20 cellular contexts compared by ENCODE assay signal in genomic region chr2:85598594-85599340, GRCh38. TPM values are rescaled to one million over a fixed set of nuclear protein-coding genes. Genes with fewer than 3 reads are reported as not detected.
DNase-seq lines count a peak whose midpoint lies in the region; ATAC-seq and TF ChIP-seq lines count a peak whose summit lies in the region.
"Had no signal": no experiment of that assay in that cellular context is flagged by ENCODE, and none has a peak within 500 bp of the region (broad histone marks: within the 10 kb centered on the region; RNA-seq: fewer than 3 reads in every experiment).

No MANE protein-coding gene starts in this region.

- H3K4me1 Mint-ChIP-seq in activated CD8-positive, alpha-beta T cell treated with anti-CD3 and anti-CD28 coated beads for 36 hours (ENCODE audit: low read depth): peaks cover 45% of the 10 kb centered on the region
- peaks cover 46% of the 10 kb centered on the region for H3K4me1 Mint-ChIP-seq in activated CD8-positive, alpha-beta T cell treated with anti-CD3 and anti-CD28 coated beads, Interleukin-2, amount 10 ng/mL, durations not matched to agents 7 days and 5 days (ENCODE audit: low read depth)
- H3K4me1 Mint-ChIP-seq in endodermal cell: peaks cover 22% of the 10 kb centered on the region

- H3K27me3 ChIP-seq in H7 (ENCODE audit: control insufficient read depth, insufficient read depth, low read length) (no peaks in the 10 kb centered on the region), endodermal cell (ENCODE audit: control insufficient read depth, insufficient read depth, low read length, poor library complexity, severe bottlenecking) (no peaks in the 10 kb centered on the region), osteoblast (ENCODE audit: insufficient read depth, low read length) (no peaks in the 10 kb centered on the region), MM.1S (replicated peaks; ENCODE audit: insufficient read depth, low read length) (no peaks in the 10 kb centered on the region), gastroesophageal sphincter (no peaks in the 10 kb centered on the region)
- H3K27me3 ChIP-seq: BE2C had no signal

- H3K27ac Mint-ChIP-seq in activated CD8-positive, alpha-beta T cell treated with anti-CD3 and anti-CD28 coated beads for 36 hours: peak overlapping the region; percentile 32
- H3K27ac Mint-ChIP-seq in activated CD8-positive, alpha-beta T cell treated with anti-CD3 and anti-CD28 coated beads, Interleukin-2, amount 10 ng/mL, durations not matched to agents 7 days and 5 days: no peak overlapping the region
- no peak overlapping the region for H3K27ac Mint-ChIP-seq in endodermal cell

- 91 to 94% methylated on average over 7 to 14 of the region's 14 CpGs for WGBS in endodermal cell (ENCODE audit: insufficient coverage in 1 of 2, insufficient read length in 1 of 2), 2 experiments
- WGBS in gastroesophageal sphincter (ENCODE audit: low coverage in 1 of 2), 2 donors: 29 to 53% methylated on average over 1 to 6 of the region's 14 CpGs

- no peaks in the 10 kb centered on the region for H3K9me2 ChIP-seq in MM.1S (replicated peaks; ENCODE audit: insufficient read depth, low read length)

- CTCF ChIA-PET in activated CD8-positive, alpha-beta T cell treated with anti-CD3 and anti-CD28 coated beads for 36 hours (lab: Charles Lee): interaction anchor here (0.9 to 4.1 kb wide), 2 partner anchors 8 to 38 kb away, joined by 3 to 14 read pairs; no protein-coding TSS in a partner anchor
- CTCF ChIA-PET in activated CD8-positive, alpha-beta T cell treated with anti-CD3 and anti-CD28 coated beads, Interleukin-2, amount 10 ng/mL, durations not matched to agents 7 days and 5 days (lab: Charles Lee): no interaction called here

- no peak overlapping the region for H3K4me3 Mint-ChIP-seq in activated CD8-positive, alpha-beta T cell treated with anti-CD3 and anti-CD28 coated beads for 36 hours
- H3K4me3 Mint-ChIP-seq in activated CD8-positive, alpha-beta T cell treated with anti-CD3 and anti-CD28 coated beads, Interleukin-2, amount 10 ng/mL, durations not matched to agents 7 days and 5 days: no peak overlapping the region
- H3K4me3 Mint-ChIP-seq in endodermal cell: no peak overlapping the region

- H3K4me2 ChIP-seq in osteoblast (ENCODE audit: insufficient read depth, low read length) (no peak overlapping the region), MM.1S (ENCODE audit: low read depth, low read length) (no peak overlapping the region)

- no peak for DNase-seq in activated CD8-positive, alpha-beta T cell treated with anti-CD3 and anti-CD28 coated beads for 36 hours
- DNase-seq in activated CD8-positive, alpha-beta T cell treated with anti-CD3 and anti-CD28 coated beads, Interleukin-2, amount 10 ng/mL, durations not matched to agents 7 days and 5 days: no peak
- DNase-seq in H7: peak; percentile 19
- peak; percentile 36 for DNase-seq in endodermal cell
- DNase-seq in osteoblast (ENCODE audit: insufficient read length, low spot score, missing footprints): peak; percentile 46
- DNase-seq in MM.1S: no peak
- DNase-seq: BE2C; Caco-2; CD4-positive, CD25-positive, alpha-beta regulatory T cell; DMS153; GF-D8; GOT3; KG1; MV-4-11; NCI-H1694 treated with DMSO at 0.1 percent for 48 hours; NCI-H748 treated with DMSO at 0.1 percent for 48 hours; PC-3 had no signal

- no peak for TF ChIP-seq POLR2A in gastroesophageal sphincter (IDR thresholded peaks at IDR 0.05)

- H3K27ac ChIP-seq in endodermal cell (ENCODE audit: low read depth, low read length): no peak overlapping the region
- no peak overlapping the region for H3K27ac ChIP-seq in osteoblast (ENCODE audit: low read depth, low read length)
- H3K27ac ChIP-seq in MM.1S (ENCODE audit: low read length): no peak overlapping the region
- H3K27ac ChIP-seq in gastroesophageal sphincter: no peak overlapping the region

- TF ChIP-seq EP300 in gastroesophageal sphincter (IDR thresholded peaks at IDR 0.05): no peak

- no peaks in the 10 kb centered on the region for H3K9me3 Mint-ChIP-seq in activated CD8-positive, alpha-beta T cell treated with anti-CD3 and anti-CD28 coated beads for 36 hours
- no peaks in the 10 kb centered on the region for H3K9me3 Mint-ChIP-seq in activated CD8-positive, alpha-beta T cell treated with anti-CD3 and anti-CD28 coated beads, Interleukin-2, amount 10 ng/mL, durations not matched to agents 7 days and 5 days (ENCODE audit: insufficient read depth)
- no peaks in the 10 kb centered on the region for H3K9me3 Mint-ChIP-seq in endodermal cell
- H3K9me3 Mint-ChIP-seq: CD4-positive, CD25-positive, alpha-beta regulatory T cell had no signal

- POLR2A ChIA-PET in activated CD8-positive, alpha-beta T cell treated with anti-CD3 and anti-CD28 coated beads for 36 hours (lab: Charles Lee): interaction anchor here (1.3 to 5.4 kb wide), 4 partner anchors 11 to 273 kb away, joined by 5 to 21 read pairs (median 10); partner anchors contain the start of genes C2orf68 and USP39
- POLR2A ChIA-PET in activated CD8-positive, alpha-beta T cell treated with anti-CD3 and anti-CD28 coated beads, Interleukin-2, amount 10 ng/mL, durations not matched to agents 7 days and 5 days (lab: Charles Lee): interaction anchor here (1.3 to 2.3 kb wide), 2 partner anchors 8 to 11 kb away, joined by 6 read pairs; no protein-coding TSS in a partner anchor

- ATAC-seq in activated CD8-positive, alpha-beta T cell treated with anti-CD3 and anti-CD28 coated beads for 36 hours: no peak
- no peak for ATAC-seq in activated CD8-positive, alpha-beta T cell treated with anti-CD3 and anti-CD28 coated beads, Interleukin-2, amount 10 ng/mL, durations not matched to agents 7 days and 5 days
- ATAC-seq in HG02870 (IDR thresholded peaks at IDR 0.05; ENCODE audit: unreplicated experiment): no peak
- no peak for ATAC-seq in gastroesophageal sphincter
- ATAC-seq: GM12878, PC-3 had no signal

- intact Hi-C loops in activated CD8-positive, alpha-beta T cell treated with anti-CD3 and anti-CD28 coated beads for 36 hours (cut with micrococcal nuclease): no loop called here

- peaks cover 7% of the 10 kb centered on the region for H3K36me3 ChIP-seq in H7 (replicated peaks; ENCODE audit: control insufficient read depth, insufficient read depth, low read length)
- peaks cover 30% of the 10 kb centered on the region for H3K36me3 ChIP-seq in endodermal cell (ENCODE audit: control insufficient read depth, insufficient read depth, low read length)
- H3K36me3 ChIP-seq in osteoblast (ENCODE audit: insufficient read depth, low read length): peaks cover 24% of the 10 kb centered on the region
- H3K36me3 ChIP-seq in MM.1S (replicated peaks; ENCODE audit: insufficient read depth, low read length): no peaks in the 10 kb centered on the region
- peaks cover 0 to 48% of the 10 kb centered on the region in 2 donors for H3K36me3 ChIP-seq in gastroesophageal sphincter
- H3K36me3 ChIP-seq: BE2C had no signal

- 0 out of 2 replicates have a peak, but pooled peaks cover 10% of the 10 kb centered on the region for H3F3A ChIP-seq in MM.1S (ENCODE audit: insufficient read depth, low read length)

- no peaks in the 10 kb centered on the region for H3K27me3 Mint-ChIP-seq in activated CD8-positive, alpha-beta T cell treated with anti-CD3 and anti-CD28 coated beads for 36 hours
- no peaks in the 10 kb centered on the region for H3K27me3 Mint-ChIP-seq in activated CD8-positive, alpha-beta T cell treated with anti-CD3 and anti-CD28 coated beads, Interleukin-2, amount 10 ng/mL, durations not matched to agents 7 days and 5 days (ENCODE audit: low read depth)
- H3K27me3 Mint-ChIP-seq in endodermal cell (ENCODE audit: insufficient read depth): no peaks in the 10 kb centered on the region
- H3K27me3 Mint-ChIP-seq: CD4-positive, CD25-positive, alpha-beta regulatory T cell had no signal

- peaks cover 8% of the 10 kb centered on the region for H3K4me1 ChIP-seq in endodermal cell (ENCODE audit: control insufficient read depth, insufficient read depth, low read length)
- peaks cover 30% of the 10 kb centered on the region for H3K4me1 ChIP-seq in osteoblast (ENCODE audit: insufficient read depth, low read length)
- peaks cover 10% of the 10 kb centered on the region for H3K4me1 ChIP-seq in MM.1S (ENCODE audit: low read length)
- H3K4me1 ChIP-seq in gastroesophageal sphincter: peaks cover 0 to 81% (median 27%) of the 10 kb centered on the region in 3 donors
- H3K4me1 ChIP-seq: BE2C had no signal

- H3K9ac ChIP-seq in endodermal cell (ENCODE audit: extremely low read depth, low read length, poor library complexity, severe bottlenecking): no peak overlapping the region
- H3K9ac ChIP-seq in MM.1S (ENCODE audit: low read length): no peak overlapping the region

- no peak for TF ChIP-seq CTCF in activated CD8-positive, alpha-beta T cell treated with anti-CD3 and anti-CD28 coated beads for 36 hours (IDR thresholded peaks at IDR 0.05)
- TF ChIP-seq CTCF in endodermal cell (conservative IDR thresholded peaks at IDR 0.05) (no peak), osteoblast (IDR thresholded peaks at IDR 0.05; ENCODE audit: extremely low read depth, low read depth, low read length) (no peak), MM.1S (IDR thresholded peaks at IDR 0.05; ENCODE audit: low read length) (no peak), gastroesophageal sphincter (IDR thresholded peaks at IDR 0.05) (no peak)

- H4K20me1 ChIP-seq in osteoblast (ENCODE audit: insufficient read depth, low read length): peaks cover 14% of the 10 kb centered on the region
- no peaks in the 10 kb centered on the region for H4K20me1 ChIP-seq in MM.1S (ENCODE audit: insufficient read depth, low read length)

- H3K9me3 ChIP-seq in endodermal cell (ENCODE audit: control insufficient read depth, low read length): no peaks in the 10 kb centered on the region
- no peaks in the 10 kb centered on the region for H3K9me3 ChIP-seq in osteoblast (ENCODE audit: low read depth, low read length)
- no peaks in the 10 kb centered on the region for H3K9me3 ChIP-seq in MM.1S (replicated peaks; ENCODE audit: insufficient read depth, low read length)
- H3K9me3 ChIP-seq in gastroesophageal sphincter: no peaks in the 10 kb centered on the region
- H3K9me3 ChIP-seq: BE2C, Caco-2 had no signal

- H2AFZ ChIP-seq in osteoblast (ENCODE audit: low read length): no peak overlapping the region
- H2AFZ ChIP-seq in MM.1S (ENCODE audit: low read length): no peak overlapping the region

- H3K36me3 Mint-ChIP-seq in activated CD8-positive, alpha-beta T cell treated with anti-CD3 and anti-CD28 coated beads for 36 hours (ENCODE audit: low read depth): peaks cover 13% of the 10 kb centered on the region
- peaks cover 27% of the 10 kb centered on the region for H3K36me3 Mint-ChIP-seq in activated CD8-positive, alpha-beta T cell treated with anti-CD3 and anti-CD28 coated beads, Interleukin-2, amount 10 ng/mL, durations not matched to agents 7 days and 5 days (ENCODE audit: low read depth)
- H3K36me3 Mint-ChIP-seq in endodermal cell (ENCODE audit: low read depth): peaks cover 26% of the 10 kb centered on the region

- H3K79me2 ChIP-seq in osteoblast (ENCODE audit: insufficient read depth, low read length): peaks cover 51% of the 10 kb centered on the region
- H3K79me2 ChIP-seq in MM.1S (ENCODE audit: low read length): peaks cover 21% of the 10 kb centered on the region

- H3K4me3 ChIP-seq in H7 (ENCODE audit: insufficient read depth, low read depth, low read length) (no peak overlapping the region), endodermal cell (ENCODE audit: low read length) (peak overlapping the region; percentile 56), osteoblast (ENCODE audit: insufficient read depth, low read length) (no peak overlapping the region), MM.1S (ENCODE audit: low read length) (no peak overlapping the region), gastroesophageal sphincter (no peak overlapping the region)
- H3K4me3 ChIP-seq: GM12878 had no signal

RNA-seq across cellular contexts. Expression of gene RNF181, which starts 3.2 kb away (rescaled TPM):
- 100 to 1,000 TPM; 112 to 117 TPM for total RNA-seq in activated CD8-positive, alpha-beta T cell treated with anti-CD3 and anti-CD28 coated beads for 36 hours
- total RNA-seq in activated CD8-positive, alpha-beta T cell treated with anti-CD3 and anti-CD28 coated beads, Interleukin-2, amount 10 ng/mL, durations not matched to agents 7 days and 5 days: 100 to 1,000 TPM in 1 of 2 experiments, 10 to 100 TPM in 1; 91.0 to 104 TPM
- total RNA-seq in H7 (2014; rRNA removed; shearing (Covaris generic)): 159 and 201 TPM in 2 replicates
- total RNA-seq in endodermal cell (100 to 1,000 TPM; 113 to 118 TPM), osteoblast (124 and 146 TPM in 2 replicates), gastroesophageal sphincter (100 to 1,000 TPM; 113 to 174 (median 148) TPM)
- 117 TPM for polyA plus RNA-seq in endodermal cell (2013, experiment 1 of 2)
- 122 TPM for polyA plus RNA-seq in endodermal cell (2013, experiment 2 of 2)

RNA-seq across cellular contexts. Expression of gene TMEM150A, which starts 3.7 kb away (rescaled TPM):
- total RNA-seq in activated CD8-positive, alpha-beta T cell treated with anti-CD3 and anti-CD28 coated beads for 36 hours: 1 to 10 TPM; 1.0 to 1.2 TPM
- 1 to 10 TPM; 1.7 to 1.9 TPM for total RNA-seq in activated CD8-positive, alpha-beta T cell treated with anti-CD3 and anti-CD28 coated beads, Interleukin-2, amount 10 ng/mL, durations not matched to agents 7 days and 5 days
- 15.7 and 17.9 TPM in 2 replicates for total RNA-seq in H7 (2014; rRNA removed; shearing (Covaris generic))
- total RNA-seq in endodermal cell (10 to 100 TPM; 23.8 to 32.2 TPM), osteoblast (17.7 and 20.6 TPM in 2 replicates), gastroesophageal sphincter (10 to 100 TPM; 17.6 to 26.9 (median 19.9) TPM)
- 19.4 TPM for polyA plus RNA-seq in endodermal cell (2013, experiment 1 of 2)
- 13.3 TPM for polyA plus RNA-seq in endodermal cell (2013, experiment 2 of 2)

RNA-seq across cellular contexts. Expression of gene C2orf68, which starts 13.1 kb away (rescaled TPM):
- 10 to 100 TPM; 25.4 to 29.1 TPM for total RNA-seq in activated CD8-positive, alpha-beta T cell treated with anti-CD3 and anti-CD28 coated beads for 36 hours
- 10 to 100 TPM; 38.9 to 43.4 TPM for total RNA-seq in activated CD8-positive, alpha-beta T cell treated with anti-CD3 and anti-CD28 coated beads, Interleukin-2, amount 10 ng/mL, durations not matched to agents 7 days and 5 days
- total RNA-seq in H7 (2014; rRNA removed; shearing (Covaris generic)): 69.8 and 84.4 TPM in 2 replicates
- total RNA-seq in endodermal cell (10 to 100 TPM; 63.2 to 66.5 TPM), osteoblast (23.9 and 30.9 TPM in 2 replicates), gastroesophageal sphincter (10 to 100 TPM; 12.3 to 21.0 (median 19.8) TPM)
- 73.1 TPM for polyA plus RNA-seq in endodermal cell (2013, experiment 1 of 2)
- 61.4 TPM for polyA plus RNA-seq in endodermal cell (2013, experiment 2 of 2)

RNA-seq across cellular contexts. Expression of gene VAMP5, which starts 14.5 kb away (rescaled TPM):
- 10 to 100 TPM; 28.0 to 29.4 TPM for total RNA-seq in activated CD8-positive, alpha-beta T cell treated with anti-CD3 and anti-CD28 coated beads for 36 hours
- 10 to 100 TPM; 72.0 to 74.4 TPM for total RNA-seq in activated CD8-positive, alpha-beta T cell treated with anti-CD3 and anti-CD28 coated beads, Interleukin-2, amount 10 ng/mL, durations not matched to agents 7 days and 5 days
- 1.00 and 1.4 TPM in 2 replicates for total RNA-seq in H7 (2014; rRNA removed; shearing (Covaris generic))
- total RNA-seq in endodermal cell: 10 to 100 TPM in 1 of 2 donors, 1 to 10 TPM in 1; 6.3 to 13.9 TPM
- polyA plus RNA-seq in endodermal cell (2013, experiment 1 of 2): 13.7 TPM
- polyA plus RNA-seq in endodermal cell (2013, experiment 2 of 2): 17.3 TPM
- 21.8 and 27.1 TPM in 2 replicates for total RNA-seq in osteoblast
- 10 to 100 TPM; 37.6 to 56.5 (median 51.2) TPM for total RNA-seq in gastroesophageal sphincter

RNA-seq across cellular contexts. Expression of gene USP39, which starts 17.2 kb away (rescaled TPM):
- 10 to 100 TPM; 86.0 to 86.8 TPM for total RNA-seq in activated CD8-positive, alpha-beta T cell treated with anti-CD3 and anti-CD28 coated beads for 36 hours
- total RNA-seq in activated CD8-positive, alpha-beta T cell treated with anti-CD3 and anti-CD28 coated beads, Interleukin-2, amount 10 ng/mL, durations not matched to agents 7 days and 5 days: 10 to 100 TPM; 81.3 to 82.4 TPM
- total RNA-seq in H7 (2014; rRNA removed; shearing (Covaris generic)): 98.6 and 103 TPM in 2 replicates
- total RNA-seq in endodermal cell (100 to 1,000 TPM in 1 of 2 donors, 10 to 100 TPM in 1; 75.7 to 102 TPM), osteoblast (34.8 and 36.9 TPM in 2 replicates), gastroesophageal sphincter (10 to 100 TPM; 41.7 to 82.2 (median 56.7) TPM)
- polyA plus RNA-seq in endodermal cell (2013, experiment 1 of 2): 87.8 TPM
- polyA plus RNA-seq in endodermal cell (2013, experiment 2 of 2): 81.6 TPM

Comparison
In these comparisons a context has a peak if more than half of its experiments do, and no peak if none do; other contexts are left out.
1. DNase-seq: peak in H7 (single experiment), endodermal cell (single experiment) and osteoblast (single experiment); none in activated CD8-positive, alpha-beta T cell treated with anti-CD3 and anti-CD28 coated beads for 36 hours (single experiment), activated CD8-positive, alpha-beta T cell treated with anti-CD3 and anti-CD28 coated beads, Interleukin-2, amount 10 ng/mL, durations not matched to agents 7 days and 5 days (single experiment) and MM.1S (single experiment).